In genomic region chr20:54573838-54574237, GRCh38 we compare ENCODE assay signal across 14 cellular contexts.
"Had no signal": no experiment of that assay in that cellular context is flagged by ENCODE, and none has a peak within 500 bp of the region (broad histone marks: within the 10 kb centered on the region; RNA-seq: fewer than 3 reads in every experiment).

No MANE protein-coding gene starts in this region.

- H3K27me3 ChIP-seq: ascending aorta, colonic mucosa, tibial nerve had no signal

- ATAC-seq: activated CD8-positive, alpha-beta T cell treated with anti-CD3 and anti-CD28 coated beads, Interleukin-2, amount 10 ng/mL, durations not matched to agents 7 days and 5 days; left lobe of liver; SK-N-SH treated with all-trans-retinoic acid at 6 μM for 48 hours; stimulated activated effector memory CD8-positive, alpha-beta T cell treated with anti-CD3 and anti-CD28 coated beads, Interleukin-12 subunit alpha, Interleukin-12 subunit beta, amount 100 ng/mL, for 72 hours had no signal

- H3K27ac ChIP-seq: ascending aorta, colonic mucosa, tibial nerve had no signal

- H3K4me3 ChIP-seq: ascending aorta, colonic mucosa, tibial nerve had no signal

- H3K36me3 ChIP-seq: ascending aorta, colonic mucosa, tibial nerve had no signal

- H3K4me1 ChIP-seq: colonic mucosa had no signal

- H3K9me3 ChIP-seq: ascending aorta, colonic mucosa, tibial nerve had no signal

- DNase-seq: activated CD4-positive, alpha-beta T cell treated with anti-CD3 and anti-CD28 coated beads for 48 hours; activated CD8-positive, alpha-beta memory T cell treated with anti-CD3 and anti-CD28 coated beads, Interleukin-2, amount 50 U/mL, for 48 hours; activated CD8-positive, alpha-beta T cell treated with anti-CD3 and anti-CD28 coated beads, Interleukin-2, amount 10 ng/mL, durations not matched to agents 7 days and 5 days; activated naive CD4-positive, alpha-beta T cell; colonic mucosa; effector CD8-positive, alpha-beta T cell; mesenchymal stem cell; retina; small intestine had no signal
